20 cellular contexts compared by ENCODE assay signal in genomic region chr6:137492771-137493217, GRCh38. TPM values are rescaled to one million over a fixed set of nuclear protein-coding genes. Genes with fewer than 3 reads are reported as not detected.
DNase-seq lines count a peak whose midpoint lies in the region; ATAC-seq and TF ChIP-seq lines count a peak whose summit lies in the region.
"Had no signal": no experiment of that assay in that cellular context is flagged by ENCODE, and none has a peak within 500 bp of the region (broad histone marks: within the 10 kb centered on the region; RNA-seq: fewer than 3 reads in every experiment).

No MANE protein-coding gene starts in this region.

- TF ChIP-seq CTCF in glutamatergic neuron (IDR thresholded peaks at IDR 0.05; ENCODE audit: partially characterized antibody, unreplicated experiment) (no peak), psoas muscle (IDR thresholded peaks at IDR 0.05) (no peak)

- H3K27ac Mint-ChIP-seq in T-helper 1 cell treated with Interleukin-12 subunit alpha and Interleukin-12 subunit beta and Interleukin-4 antibody, amounts not matched to agents 30 μg/mL and 1 μg/mL, for 36 hours, result peak overlapping the region; percentile 56
- H3K27ac Mint-ChIP-seq in glutamatergic neuron (ENCODE audit: unreplicated experiment), result peak overlapping the region; percentile 99

- CTCF ChIA-PET in HEK293T (lab: Yijun Ruan, JAX), result no interaction called here

- H3K4me3 ChIP-seq in NT2/D1 (ENCODE audit: insufficient read length, low read depth) (peak overlapping the region; percentile 39), psoas muscle (peak overlapping the region; percentile 46)
- H3K4me3 ChIP-seq: HAP-1 had no signal

- peaks cover 13% of the 10 kb centered on the region for H3K36me3 Mint-ChIP-seq in T-helper 1 cell treated with Interleukin-12 subunit alpha and Interleukin-12 subunit beta and Interleukin-4 antibody, amounts not matched to agents 30 μg/mL and 1 μg/mL, for 36 hours (ENCODE audit: low read depth)
- H3K36me3 Mint-ChIP-seq in glutamatergic neuron (ENCODE audit: unreplicated experiment), result no peaks in the 10 kb centered on the region

- peaks cover 4% of the 10 kb centered on the region for H3K9me3 Mint-ChIP-seq in T-helper 1 cell treated with Interleukin-12 subunit alpha and Interleukin-12 subunit beta and Interleukin-4 antibody, amounts not matched to agents 30 μg/mL and 1 μg/mL, for 36 hours
- peaks cover 49% of the 10 kb centered on the region for H3K9me3 Mint-ChIP-seq in glutamatergic neuron (ENCODE audit: unreplicated experiment)

- H3K36me3 ChIP-seq in NT2/D1 (ENCODE audit: insufficient read depth, insufficient read length, low read length) (no peaks in the 10 kb centered on the region), psoas muscle (ENCODE audit: insufficient read depth in 1 of 2, low read depth in 1 of 2) (no peaks in the 10 kb centered on the region)
- H3K36me3 ChIP-seq: HAP-1, neutrophil had no signal

- no peak for ATAC-seq in psoas muscle
- ATAC-seq: left ventricle myocardium superior had no signal

- H3K27me3 ChIP-seq in NT2/D1 (ENCODE audit: insufficient read depth, insufficient read length) (peaks cover 99% of the 10 kb centered on the region), psoas muscle (ENCODE audit: insufficient read depth in 3 of 3, low read length in 2 of 3) (peaks cover 0 to 99% (median 61%) of the 10 kb centered on the region in 3 donors)

- POLR2A ChIA-PET in HEK293T (lab: Yijun Ruan, JAX), result no interaction called here

- DNase-seq in T-helper 1 cell (no peak), NT2/D1 (ENCODE audit: low read depth, low spot score) (no peak), glutamatergic neuron (no peak), psoas muscle (no peak), cerebellar nuclear complex (lab: John Stamatoyannopoulos, UW) (no peak), KG1 (lab: John Stamatoyannopoulos, UW) (no peak), HEK293T (ENCODE audit: extremely low spot score) (no peak)
- DNase-seq: GDM1, left ventricle myocardium superior, NCI-H1092 treated with DMSO at 0.1 percent for 48 hours, NCI-H446, OCI-M1, SK-N-SH had no signal

- H3K9ac ChIP-seq in NT2/D1 (ENCODE audit: insufficient read length, low read depth), result no peak overlapping the region
- H3K9ac ChIP-seq: SK-N-SH had no signal

- peaks cover 95% of the 10 kb centered on the region for H3K27me3 Mint-ChIP-seq in T-helper 1 cell treated with Interleukin-12 subunit alpha and Interleukin-12 subunit beta and Interleukin-4 antibody, amounts not matched to agents 30 μg/mL and 1 μg/mL, for 36 hours (ENCODE audit: low read depth)
- H3K27me3 Mint-ChIP-seq in glutamatergic neuron (ENCODE audit: unreplicated experiment), result peaks cover 51% of the 10 kb centered on the region

- H3K27ac ChIP-seq in psoas muscle, result no peak overlapping the region
- H3K27ac ChIP-seq: neutrophil had no signal

- 7 to 9% (median 8%) methylated on average over 14 of the region's 14 CpGs for WGBS in psoas muscle, 3 donors

- H3K9me3 ChIP-seq in NT2/D1 (ENCODE audit: insufficient read depth, low read length) (no peaks in the 10 kb centered on the region), psoas muscle (no peaks in the 10 kb centered on the region)
- H3K9me3 ChIP-seq: HAP-1, neutrophil, SK-N-SH had no signal

- intact Hi-C loops in psoas muscle (cut with DNase I), result no loop called here

- peaks cover 39% of the 10 kb centered on the region for H3K4me1 Mint-ChIP-seq in T-helper 1 cell treated with Interleukin-12 subunit alpha and Interleukin-12 subunit beta and Interleukin-4 antibody, amounts not matched to agents 30 μg/mL and 1 μg/mL, for 36 hours (ENCODE audit: low read depth)
- peaks cover 23% of the 10 kb centered on the region for H3K4me1 Mint-ChIP-seq in glutamatergic neuron (ENCODE audit: low read depth, unreplicated experiment)

- H3K4me3 Mint-ChIP-seq in T-helper 1 cell treated with Interleukin-12 subunit alpha and Interleukin-12 subunit beta and Interleukin-4 antibody, amounts not matched to agents 30 μg/mL and 1 μg/mL, for 36 hours, result peak overlapping the region; percentile 7
- peak overlapping the region; percentile 91 for H3K4me3 Mint-ChIP-seq in glutamatergic neuron (ENCODE audit: unreplicated experiment)

- H3K4me1 ChIP-seq in NT2/D1 (ENCODE audit: insufficient read depth, insufficient read length) (peaks cover 8% of the 10 kb centered on the region), psoas muscle (peaks cover 32% of the 10 kb centered on the region)
- H3K4me1 ChIP-seq: HAP-1 had no signal

TF ChIP-seq in HEK293T, 16 proteins besides CTCF, POLR2A, EP300 and RAD21:
- TF ChIP-seq FOXM1 (IDR thresholded peaks at IDR 0.05; ENCODE audit: borderline replicate concordance) (no peak), BHLHE40 (IDR thresholded peaks at IDR 0.05; ENCODE audit: borderline replicate concordance) (no peak), ZNF384 (IDR thresholded peaks at IDR 0.05) (no peak), SP1 (IDR thresholded peaks at IDR 0.05) (no peak), FOXA1 (IDR thresholded peaks at IDR 0.05) (no peak), ARNT (IDR thresholded peaks at IDR 0.05) (no peak), TARDBP (IDR thresholded peaks at IDR 0.05) (no peak), HDGF (IDR thresholded peaks at IDR 0.05; ENCODE audit: borderline replicate concordance) (no peak), CTBP1 (IDR thresholded peaks at IDR 0.05; ENCODE audit: borderline replicate concordance) (no peak), L3MBTL2 (conservative IDR thresholded peaks at IDR 0.05) (no peak), SUZ12 (IDR thresholded peaks at IDR 0.05) (no peak), ELF4 (IDR thresholded peaks at IDR 0.05) (no peak), NFRKB (IDR thresholded peaks at IDR 0.05) (no peak), LEF1 (IDR thresholded peaks at IDR 0.05; ENCODE audit: borderline replicate concordance) (no peak)

RNA-seq across cellular contexts. Expression of gene OLIG3, which starts 1.4 kb away (rescaled TPM):
- total RNA-seq in glutamatergic neuron (ENCODE audit: unreplicated experiment) (75.1 TPM), psoas muscle (not detected)
- not detected for polyA plus RNA-seq in psoas muscle
- total RNA-seq: A172, glomerular endothelial cell, HT1080, left ventricle myocardium superior, skeletal muscle tissue had no signal
- polyA plus RNA-seq: SK-N-SH had no signal

Comparison
In these comparisons a context has a peak if more than half of its experiments do, and no peak if none do; other contexts are left out.
1. RNA of gene OLIG3, which starts 1.4 kb away (total RNA-seq): 75.1 TPM in glutamatergic neuron (single experiment); not detected in psoas muscle; every median in the first group is over 10 times any median in the second.